In the genomic region with DNA sequence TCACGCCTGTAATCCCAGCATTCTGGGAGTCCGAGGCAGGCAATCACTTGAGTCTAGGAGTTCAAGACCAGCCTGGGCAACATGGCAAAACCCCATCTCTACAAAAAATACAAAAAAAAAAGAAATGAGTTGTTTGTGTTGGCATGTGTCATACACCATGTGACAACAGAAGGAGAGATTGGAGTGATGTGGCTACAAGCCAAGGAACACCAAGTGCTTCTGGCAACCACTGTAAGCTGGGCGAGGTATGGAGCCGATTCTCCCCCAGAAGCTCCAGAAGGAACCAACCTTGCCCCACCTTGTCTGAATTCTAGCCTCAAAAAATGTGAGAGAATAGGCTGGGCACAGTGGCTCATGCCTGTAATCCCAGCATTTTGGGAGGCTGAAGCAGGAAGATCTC, we compare ENCODE assay signal across 21 cellular contexts.
"Had no signal": no experiment of that assay in that cellular context is flagged by ENCODE, and none has a peak within 500 bp of the region (broad histone marks: within the 10 kb centered on the region; RNA-seq: fewer than 3 reads in every experiment).

No MANE protein-coding gene starts in this region.

- H3K27me3 ChIP-seq: adrenal gland, breast epithelium, esophagus muscularis mucosa, heart left ventricle, sigmoid colon, testis had no signal

- H3K4me1 ChIP-seq: adrenal gland, breast epithelium, esophagus muscularis mucosa, lower lobe of right lung, sigmoid colon had no signal

- H3K4me3 ChIP-seq: adrenal gland, breast epithelium, coronary artery, esophagus muscularis mucosa, heart left ventricle, lower lobe of right lung, sigmoid colon, smooth muscle cell, testis had no signal

- H3K9me3 ChIP-seq: adrenal gland, breast epithelium, esophagus muscularis mucosa, heart left ventricle, lower lobe of right lung, sigmoid colon, testis had no signal

- DNase-seq: activated CD4-positive, alpha-beta T cell treated with anti-CD3 and anti-CD28 coated beads, Interleukin-2, amount 10 ng/mL, durations not matched to agents 7 days and 5 days; activated CD4-positive, CD25-positive, alpha-beta regulatory T cell treated with anti-CD3 and anti-CD28 coated beads, Interleukin-2, amount 50 U/mL, for 72 hours; activated CD8-positive, alpha-beta T cell treated with anti-CD3 and anti-CD28 coated beads for 36 hours; activated naive CD4-positive, alpha-beta T cell; activated T-cell treated with anti-CD3 and anti-CD28 coated beads, Interleukin-2, amount 50 U/mL, for 4 hours; adrenal gland; heart left ventricle; lower lobe of right lung; naive thymus-derived CD4-positive, alpha-beta T cell; retina; sigmoid colon; stimulated activated CD4-positive, alpha-beta T cell treated with anti-CD3 and anti-CD28 coated beads, Interleukin-15, amount 100 ng/mL, for 24 hours; stimulated activated CD8-positive, alpha-beta memory T cell treated with anti-CD3 and anti-CD28 coated beads, Interleukin-4, amount 100 ng/mL, for 48 hours; stimulated activated naive B cell treated with anti-CD40 and anti-IgM and Interleukin-4, amounts not matched to agents 10 μg/mL and 1 μg/mL and 100 μg/mL, for 72 hours; T-helper 1 cell; testis; WERI-Rb-1 had no signal

- H3K36me3 ChIP-seq: adrenal gland, breast epithelium, esophagus muscularis mucosa, heart left ventricle, lower lobe of right lung, sigmoid colon, WERI-Rb-1 had no signal

- H3K27ac ChIP-seq: adrenal gland, breast epithelium, coronary artery, esophagus muscularis mucosa, heart left ventricle, lower lobe of right lung, sigmoid colon, testis, WERI-Rb-1 had no signal
